Comparison of ENCODE assay signal across 9 cellular contexts in genomic region chr12:22856120-22856699, GRCh38.
A peak's percentile ranks its signal among the peaks of the same experiment; 100 is the strongest.
DNase-seq lines count a peak whose midpoint lies in the region; ATAC-seq and TF ChIP-seq lines count a peak whose summit lies in the region.
"Had no signal": no experiment of that assay in that cellular context is flagged by ENCODE, and none has a peak within 500 bp of the region (broad histone marks: within the 10 kb centered on the region; RNA-seq: fewer than 3 reads in every experiment).

No MANE protein-coding gene starts in this region.

- H3K9me3 ChIP-seq in testis, result no peaks in the 10 kb centered on the region
- H3K9me3 ChIP-seq: neutrophil had no signal

- WGBS in testis, 2 donors, result 43 to 44% methylated on average over 3 of the region's 3 CpGs

- TF ChIP-seq RAD21 in Ishikawa (IDR thresholded peaks at IDR 0.05; ENCODE audit: low read depth), result peak; percentile 83

- no peak for TF ChIP-seq POLR2A in testis (IDR thresholded peaks at IDR 0.05)

- peak; percentile 35 for DNase-seq in DMS153 (lab: John Stamatoyannopoulos, UW)
- peak; percentile 13 for DNase-seq in RWPE1 (ENCODE audit: low spot score)
- DNase-seq in foreskin fibroblast, result peak; percentile 10 to 51
- DNase-seq in testis, result no peak

- H3K27ac ChIP-seq in RWPE1 (no peak overlapping the region), testis (no peak overlapping the region)
- H3K27ac ChIP-seq: neutrophil had no signal

- CTCF ChIA-PET in RWPE1 (lab: Yijun Ruan, JAX), result interaction anchor here (0.6 to 1.2 kb wide), 13 partner anchors 9 to 1731 kb away, joined by 3 to 5 read pairs (median 3); no protein-coding TSS in a partner anchor

- no peaks in the 10 kb centered on the region for H3K36me3 ChIP-seq in testis (ENCODE audit: low read depth, missing control alignments)
- H3K36me3 ChIP-seq: neutrophil had no signal

- H3K4me3 ChIP-seq in foreskin fibroblast (ENCODE audit: low read depth in 1 of 2, low read length in 2 of 2) (no peak overlapping the region), testis (no peak overlapping the region)

- ATAC-seq in HG03045 (IDR thresholded peaks at IDR 0.05; ENCODE audit: unreplicated experiment) (no peak), GM21825 (IDR thresholded peaks at IDR 0.05; ENCODE audit: unreplicated experiment) (no peak), GM18909 (IDR thresholded peaks at IDR 0.05; ENCODE audit: poor library complexity, unreplicated experiment) (no peak)

- no peak for TF ChIP-seq EP300 in Ishikawa (IDR thresholded peaks at IDR 0.05; ENCODE audit: borderline replicate concordance)

- peak; percentile 41; the same call in 1 of the 2 replicates for TF ChIP-seq CTCF in RWPE1 (conservative IDR thresholded peaks at IDR 0.05; ENCODE audit: low read depth)
- peak; percentile 30 for TF ChIP-seq CTCF in foreskin fibroblast (IDR thresholded peaks at IDR 0.05; ENCODE audit: low read depth, low read length)
- peak; percentile 25 to 57 (median 32) for TF ChIP-seq CTCF in testis (IDR thresholded peaks at IDR 0.05)

- no peaks in the 10 kb centered on the region for H3K27me3 ChIP-seq in testis
- H3K27me3 ChIP-seq: neutrophil had no signal

- intact Hi-C loops in testis (cut with DNase I; ENCODE audit: low total_unique reads), result no loop called here

- no peaks in the 10 kb centered on the region for H3K4me1 ChIP-seq in testis

- POLR2A ChIA-PET in RWPE1 (lab: Yijun Ruan, JAX; ENCODE audit: low non-redundant PET), result no interaction called here

TF ChIP-seq in Ishikawa, 13 proteins besides CTCF, POLR2A, EP300 and RAD21:
- TF ChIP-seq MAX (IDR thresholded peaks at IDR 0.05) (no peak), REST (IDR thresholded peaks at IDR 0.05; ENCODE audit: low read depth) (no peak), TCF12 (IDR thresholded peaks at IDR 0.05; ENCODE audit: low read depth) (no peak), USF1 (IDR thresholded peaks at IDR 0.05) (no peak)
